8 cellular contexts compared by ENCODE assay signal in the genomic region with DNA sequence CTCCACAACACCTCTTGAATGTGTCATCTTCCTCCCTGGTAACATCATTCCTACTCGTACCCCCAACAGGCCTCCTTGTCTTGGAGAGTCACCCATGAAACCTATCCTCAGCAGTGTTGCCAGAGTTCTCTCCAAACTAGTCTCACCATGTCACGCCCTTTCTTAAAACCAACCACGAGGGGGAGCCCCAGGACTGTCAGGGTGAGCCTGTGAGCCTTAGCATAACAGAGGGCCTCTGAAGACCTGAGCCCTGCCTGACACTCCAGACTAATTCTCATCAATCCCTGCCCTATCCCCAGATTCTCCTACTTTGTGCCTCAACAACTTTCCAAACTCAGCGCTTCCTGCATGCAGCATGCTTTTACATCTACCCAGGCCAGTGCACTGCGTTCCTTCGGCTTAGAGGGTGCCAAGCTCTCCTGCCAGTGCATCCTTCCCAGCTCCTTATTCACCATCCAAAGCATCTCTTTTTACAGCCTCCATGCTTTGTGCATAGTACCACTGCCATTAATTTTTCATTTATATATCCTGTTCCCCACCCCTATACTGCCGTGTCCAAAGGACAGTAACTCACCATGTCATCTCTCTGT. TPM values are rescaled to one million over a fixed set of nuclear protein-coding genes. Genes with fewer than 3 reads are reported as not detected.
DNase-seq lines count a peak whose midpoint lies in the region; ATAC-seq, FAIRE-seq and TF ChIP-seq lines count a peak whose summit lies in the region.

No MANE protein-coding gene starts in this region.

- H3K27ac ChIP-seq in 22Rv1: no peak overlapping the region
- H3K27ac ChIP-seq in K562 (ENCODE audit: extremely low read depth, low read depth, low read length): no peak overlapping the region
- H3K27ac ChIP-seq in iPS DF 6.9 (ENCODE audit: low read length): no peak overlapping the region

- H4K20me1 ChIP-seq in K562 (replicated peaks; ENCODE audit: control insufficient read depth, insufficient read depth, low read length): 0 out of 2 replicates have a peak, but pooled peaks cover 10% of the 10 kb centered on the region

- TF ChIP-seq CTCF in 22Rv1 (IDR thresholded peaks at IDR 0.05) (peak; percentile 79), K562 (IDR thresholded peaks at IDR 0.05 in 2 of 3, conservative IDR thresholded peaks at IDR 0.05 in 1 of 3; ENCODE audit: insufficient read depth in 2 of 3, low read depth in 1 of 3, low read length in 3 of 3) (peak; percentile 82 to 92 (median 91))

- ATAC-seq in GM18502 (IDR thresholded peaks at IDR 0.05; ENCODE audit: poor library complexity, unreplicated experiment): peak; percentile 88
- peak; percentile 85 for ATAC-seq in HG02884 (IDR thresholded peaks at IDR 0.05; ENCODE audit: unreplicated experiment)
- peak; percentile 96 for ATAC-seq in K562

- peak; percentile 94 for FAIRE-seq in K562 (lab: Jason Lieb, UNC)

- no peaks in the 10 kb centered on the region for H3K9me1 ChIP-seq in K562 (ENCODE audit: control insufficient read depth, insufficient read depth, low read length)

- 10% methylated on average over 7 of the region's 7 CpGs for WGBS in K562 (ENCODE audit: insufficient coverage, low coverage, missing lambda C conversion rate)
- no CpG with 5 or more reads among the region's 7 CpGs for WGBS in iPS DF 6.9 (ENCODE audit: insufficient coverage, insufficient read length)

- H3K4me2 ChIP-seq in K562 (ENCODE audit: insufficient read depth, low read length): no peak overlapping the region

- in situ Hi-C loops in K562 (cut with MboI): loop anchor here (5.0 kb wide), 1 partner anchor 53 kb away; no protein-coding TSS in a partner anchor

- H3K4me3 ChIP-seq in K562 (no peak overlapping the region), iPS DF 6.9 (ENCODE audit: low read length) (no peak overlapping the region)

- H3K27me3 ChIP-seq in K562 (ENCODE audit: control insufficient read depth in 2 of 2, insufficient read depth in 2 of 2, low read length in 2 of 2) (peaks cover 2 to 5% of the 10 kb centered on the region in 2 experiments; a peak in 1 of 5 replicates), iPS DF 6.9 (ENCODE audit: control insufficient read depth, insufficient read depth, low read length) (no peaks in the 10 kb centered on the region)

- no peak for TF ChIP-seq POLR2A in K562 (conservative IDR thresholded peaks at IDR 0.05)

- H2AFZ ChIP-seq in K562 (ENCODE audit: low read depth, low read length): no peak overlapping the region

- no peaks in the 10 kb centered on the region for H3K79me2 ChIP-seq in K562 (ENCODE audit: control insufficient read depth, insufficient read depth, low read length)

- H3K4me1 ChIP-seq in K562 (replicated peaks in 1 of 2; ENCODE audit: control insufficient read depth in 2 of 2, insufficient read depth in 2 of 2, low read length in 2 of 2): no peaks in the 10 kb centered on the region; a peak in 1 of 5 replicates
- H3K4me1 ChIP-seq in iPS DF 6.9 (ENCODE audit: control insufficient read depth, insufficient read depth, low read length): peaks cover 6% of the 10 kb centered on the region

- H3K36me3 ChIP-seq in K562 (ENCODE audit: control insufficient read depth, insufficient read depth, low read length) (no peaks in the 10 kb centered on the region), iPS DF 6.9 (ENCODE audit: control insufficient read depth, insufficient read depth, low read length) (no peaks in the 10 kb centered on the region)

- no peak for TF ChIP-seq EP300 in K562 (IDR thresholded peaks at IDR 0.05; ENCODE audit: low read length)

- peak; percentile 98 to 99 for TF ChIP-seq RAD21 in K562 (CRISPR knock-in tag; conservative IDR thresholded peaks at IDR 0.05 in 1 of 2, IDR thresholded peaks at IDR 0.05 in 1 of 2)

- CTCF ChIA-PET in K562 (lab: Yijun Ruan, JAX; ENCODE audit: low intra/inter-chr PET ratio): interaction anchor here (0.5 to 5.3 kb wide), 5 partner anchors 36 to 66 kb away, joined by 3 to 87 read pairs (median 3); no protein-coding TSS in a partner anchor

- POLR2A ChIA-PET in K562 (lab: Yijun Ruan, JAX): interaction anchor here (0.8 kb wide), 1 partner anchor 12 kb away, joined by 3 read pairs; no protein-coding TSS in a partner anchor

- intact Hi-C loops in K562 (cut with micrococcal nuclease): loop anchor here (1.0 to 10.0 kb wide), 5 partner anchors 49 to 188 kb away; no protein-coding TSS in a partner anchor

- DNase-seq in NCI-H187 treated with DMSO at 0.1 percent for 48 hours (lab: John Stamatoyannopoulos, UW) (peak; percentile 32), T-helper 9 cell (peak; percentile 21), K562 (ENCODE audit: extremely low read depth in 1 of 4, low spot score in 3 of 4) (peak; percentile 72 to 91 (median 74)), iPS DF 6.9 (ENCODE audit: low read depth, low spot score) (peak; percentile 87)
- DNase-seq in stimulated activated CD4-positive, alpha-beta T cell treated with anti-CD3 and anti-CD28 coated beads, Interleukin-12 subunit alpha, Interleukin-12 subunit beta, amount 100 ng/mL, for 24 hours (ENCODE audit: low read depth in 2 of 2): peak; percentile 39 to 67

- H3K9me3 ChIP-seq in K562 (replicated peaks; ENCODE audit: control insufficient read depth, insufficient read depth, low read depth, low read length) (no peaks in the 10 kb centered on the region), iPS DF 6.9 (ENCODE audit: control insufficient read depth, insufficient read depth, low read length) (no peaks in the 10 kb centered on the region)

- no peak overlapping the region for H3K9ac ChIP-seq in K562 (ENCODE audit: insufficient read depth in 1 of 2, low read depth in 2 of 2, low read length in 2 of 2)

- no TSS peak for BruUV-seq in K562 (replicated peaks; lab: Mats Ljungman, UMichigan)

TF ChIP-seq in K562, 482 proteins besides CTCF, POLR2A, EP300 and RAD21 (continues in another document):
- TF ChIP-seq ZNF561 (CRISPR knock-in tag; conservative IDR thresholded peaks at IDR 0.05): no peak
- TF ChIP-seq RCOR1 (IDR thresholded peaks at IDR 0.05; ENCODE audit: borderline replicate concordance in 1 of 2, low read depth in 2 of 2, low read length in 2 of 2): 0 out of 4 replicates have a peak, but pooled peaks of 1 of the 2 experiments have one; percentile 18
- TF ChIP-seq COPS2 (conservative IDR thresholded peaks at IDR 0.05): no peak
- TF ChIP-seq ZNF324 (CRISPR knock-in tag; IDR thresholded peaks at IDR 0.05): no peak
- TF ChIP-seq STAT5B (CRISPR knock-in tag; IDR thresholded peaks at IDR 0.05): no peak
- TF ChIP-seq DEAF1 (CRISPR knock-in tag; IDR thresholded peaks at IDR 0.05): peak; percentile 98
- TF ChIP-seq SMC3 (conservative IDR thresholded peaks at IDR 0.05; ENCODE audit: insufficient read depth, low read depth, low read length): peak; percentile 95
- peak; percentile 88 for TF ChIP-seq CC2D1A (IDR thresholded peaks at IDR 0.05)
- no peak for TF ChIP-seq BRCA1 (IDR thresholded peaks at IDR 0.05)
- no peak for TF ChIP-seq BRCA1 (CRISPR knock-in tag; IDR thresholded peaks at IDR 0.05)
- TF ChIP-seq, protein P1, sequence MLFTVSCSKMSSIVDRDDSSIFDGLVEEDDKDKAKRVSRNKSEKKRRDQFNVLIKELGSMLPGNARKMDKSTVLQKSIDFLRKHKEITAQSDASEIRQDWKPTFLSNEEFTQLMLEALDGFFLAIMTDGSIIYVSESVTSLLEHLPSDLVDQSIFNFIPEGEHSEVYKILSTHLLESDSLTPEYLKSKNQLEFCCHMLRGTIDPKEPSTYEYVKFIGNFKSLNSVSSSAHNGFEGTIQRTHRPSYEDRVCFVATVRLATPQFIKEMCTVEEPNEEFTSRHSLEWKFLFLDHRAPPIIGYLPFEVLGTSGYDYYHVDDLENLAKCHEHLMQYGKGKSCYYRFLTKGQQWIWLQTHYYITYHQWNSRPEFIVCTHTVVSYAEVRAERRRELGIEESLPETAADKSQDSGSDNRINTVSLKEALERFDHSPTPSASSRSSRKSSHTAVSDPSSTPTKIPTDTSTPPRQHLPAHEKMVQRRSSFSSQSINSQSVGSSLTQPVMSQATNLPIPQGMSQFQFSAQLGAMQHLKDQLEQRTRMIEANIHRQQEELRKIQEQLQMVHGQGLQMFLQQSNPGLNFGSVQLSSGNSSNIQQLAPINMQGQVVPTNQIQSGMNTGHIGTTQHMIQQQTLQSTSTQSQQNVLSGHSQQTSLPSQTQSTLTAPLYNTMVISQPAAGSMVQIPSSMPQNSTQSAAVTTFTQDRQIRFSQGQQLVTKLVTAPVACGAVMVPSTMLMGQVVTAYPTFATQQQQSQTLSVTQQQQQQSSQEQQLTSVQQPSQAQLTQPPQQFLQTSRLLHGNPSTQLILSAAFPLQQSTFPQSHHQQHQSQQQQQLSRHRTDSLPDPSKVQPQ (CRISPR knock-in tag; IDR thresholded peaks at IDR 0.05; ENCODE audit: borderline replicate concordance): no peak

RNA-seq across cellular contexts. Expression of gene ZNF697, which starts 34.2 kb away (rescaled TPM):
- 5.5 and 7.9 TPM in 2 replicates for total RNA-seq in K562 (2011; cell fraction: chromatin; rRNA removed; ENCODE audit: low replicate concordance)
- 4.5 and 5.7 TPM in 2 replicates for total RNA-seq in K562 (2011; cell fraction: nucleolus; rRNA removed)
- 7.8 and 9.9 TPM in 2 replicates for total RNA-seq in K562 (2011; cell fraction: nucleoplasm; rRNA removed)
- total RNA-seq in K562 (2014; rRNA removed): 9.9 and 10.9 TPM in 2 replicates
- 9.0 and 12.4 TPM in 2 replicates for total RNA-seq in K562 (2014; rRNA removed; fragmentation: Illumina TruSeq; extraction: Trizol)
- 4.3 and 4.5 TPM in 2 replicates for total RNA-seq in K562 (2015; rRNA removed; fragmentation: Illumina TruSeq; extraction: Trizol)
- total RNA-seq in K562 (2021): 10.6 and 13.6 TPM in 2 replicates
- polyA plus RNA-seq in K562 (2011; rRNA removed): 3.0 and 5.2 TPM in 2 replicates
- 2.7 and 3.4 TPM in 2 replicates for polyA plus RNA-seq in K562 (2011; cell fraction: cytosol; rRNA removed)
- 3.0 and 4.5 TPM in 2 replicates for polyA plus RNA-seq in K562 (2011; cell fraction: nucleus; rRNA removed)
- 5.3 and 9.9 TPM in 2 replicates for polyA plus RNA-seq in K562 (2012)
- polyA plus RNA-seq in K562 (2014; fragmentation: Illumina TruSeq; extraction: Trizol): 8.3 and 9.1 TPM in 2 replicates
- 1 to 10 TPM; 2.1 TPM for polyA plus RNA-seq in K562 (2014; fragmentation: Nextera tagmentation; extraction: Ambion mirVana)
- polyA plus RNA-seq in K562 (2014; rRNA removed): 6.7 and 8.8 TPM in 2 replicates
- polyA minus RNA-seq in K562 (2011; rRNA and poly(A)+ RNA removed): 6.8 and 8.7 TPM in 2 replicates
- 4.3 and 6.0 TPM in 2 replicates for polyA minus RNA-seq in K562 (2011; cell fraction: cytosol; rRNA and poly(A)+ RNA removed)
- polyA minus RNA-seq in K562 (2011; cell fraction: nucleus; rRNA and poly(A)+ RNA removed): 5.4 and 6.9 TPM in 2 replicates

Comparison
In these comparisons a context has a peak if more than half of its experiments do, and no peak if none do; other contexts are left out.
1. DNase-seq: peak in every context shown above with its lines; median percentile 87 in iPS DF 6.9; 74 in K562; 53 in stimulated activated CD4-positive, alpha-beta T cell treated with anti-CD3 and anti-CD28 coated beads, Interleukin-12 subunit alpha, Interleukin-12 subunit beta, amount 100 ng/mL, for 24 hours; 32 in NCI-H187 treated with DMSO at 0.1 percent for 48 hours; 21 in T-helper 9 cell.